In the genomic region with DNA sequence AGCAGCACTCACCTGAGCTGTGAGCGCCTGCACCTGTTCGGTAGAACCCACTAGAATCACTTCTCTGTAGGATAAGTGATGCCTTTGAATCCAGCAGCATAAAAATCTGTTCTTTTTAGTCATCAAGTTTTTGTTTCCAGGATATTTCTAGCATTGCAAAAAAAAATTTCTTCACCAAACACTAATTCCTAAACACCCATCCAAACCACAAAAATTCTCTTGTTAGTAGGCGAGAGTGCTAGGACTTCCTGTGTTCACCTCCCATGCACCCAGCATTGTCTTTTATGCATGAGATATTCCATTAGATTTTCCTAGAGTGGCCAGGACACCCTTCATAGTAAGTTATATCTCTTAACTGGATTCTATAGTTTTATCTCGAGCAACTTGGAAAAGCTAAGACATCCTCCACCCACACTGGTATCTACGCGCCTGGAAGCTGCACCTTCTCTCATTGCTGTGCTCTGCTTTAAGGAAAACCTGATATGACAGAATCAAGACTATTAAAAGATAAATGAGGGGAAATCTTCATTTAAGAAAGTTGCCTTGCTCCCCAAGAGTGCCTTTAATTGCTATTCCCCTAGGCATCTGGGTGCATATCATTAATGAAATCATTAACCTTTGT, we compare ENCODE assay signal across 31 cellular contexts. TPM values are rescaled to one million over a fixed set of nuclear protein-coding genes. Genes with fewer than 3 reads are reported as not detected.
A peak's percentile ranks its signal among the peaks of the same experiment; 100 is the strongest.
DNase-seq lines count a peak whose midpoint lies in the region; ATAC-seq, FAIRE-seq and TF ChIP-seq lines count a peak whose summit lies in the region.
"Had no signal": no experiment of that assay in that cellular context is flagged by ENCODE, and none has a peak within 500 bp of the region (broad histone marks: within the 10 kb centered on the region; RNA-seq: fewer than 3 reads in every experiment).

No MANE protein-coding gene starts in this region.

- H4K20me1 ChIP-seq in astrocyte (ENCODE audit: insufficient read depth, low read length), result no peaks in the 10 kb centered on the region

- intact Hi-C loops in heart right ventricle (cut with DNase I), result no loop called here

- FAIRE-seq in astrocyte (lab: Jason Lieb, UNC), result peak; percentile 17
- FAIRE-seq: A549, bronchial epithelial cell, colon, GM18507, small intestine had no signal

- 91% methylated on average over 6 of the region's 6 CpGs for WGBS in heart right ventricle, 2 donors

- no peak overlapping the region for H3K27ac ChIP-seq in astrocyte (ENCODE audit: low read depth, low read length)
- H3K27ac ChIP-seq in heart right ventricle, result no peak overlapping the region
- no peak overlapping the region for H3K27ac ChIP-seq in RWPE1
- H3K27ac ChIP-seq: A549, adrenal gland, gastroesophageal sphincter had no signal

- DNase-seq in ACHN (peak; percentile 24), GM03348 (ENCODE audit: low spot score) (peak; percentile 71), astrocyte (ENCODE audit: low read depth) (peak; percentile 78), kidney glomerular epithelial cell (lab: John Stamatoyannopoulos, UW) (peak; percentile 21), HAP-1 (ENCODE audit: low spot score in 2 of 2) (no peak), heart right ventricle (no peak), RWPE1 (ENCODE audit: low spot score) (no peak)
- DNase-seq: activated CD4-positive, CD25-positive, alpha-beta regulatory T cell; activated naive CD4-positive, alpha-beta T cell; activated T-cell treated with anti-CD3 and anti-CD28 coated beads, Interleukin-2, amount 50 U/mL, for 72 hours; adrenal gland; C1 segment of cervical spinal cord; COR-L47; effector memory CD4-positive, alpha-beta T cell; left ventricle myocardium superior; midbrain; NCI-H1048; NCI-H1694 treated with DMSO at 0.1 percent for 48 hours; NCI-H524 treated with DMSO at 0.1 percent for 48 hours; PC-3; SHP77 treated with DMSO at 0.1 percent for 48 hours; small intestine; stimulated activated CD8-positive, alpha-beta memory T cell treated with anti-CD3 and anti-CD28 coated beads, Interleukin-4, amount 100 ng/mL, for 48 hours; stimulated activated naive CD8-positive, alpha-beta T cell treated with anti-CD3 and anti-CD28 coated beads, Interleukin-15, amount 100 ng/mL, for 72 hours had no signal

- peaks cover 26% of the 10 kb centered on the region for H3K4me1 Mint-ChIP-seq in astrocyte (ENCODE audit: low read depth, unreplicated experiment)

- H3K4me3 Mint-ChIP-seq in astrocyte (ENCODE audit: unreplicated experiment), result no peak overlapping the region
- H3K4me3 Mint-ChIP-seq: activated T-cell treated with anti-CD3 and anti-CD28 coated beads, Interleukin-2, amount 50 U/mL, for 72 hours; natural killer cell treated with Interleukin-12 subunit alpha and Interleukin-12 subunit beta and Interleukin-15 and Interleukin-18, amount 100 ng/mL, for 72 hours; stimulated activated naive CD8-positive, alpha-beta T cell treated with anti-CD3 and anti-CD28 coated beads, Interleukin-15, amount 100 ng/mL, for 72 hours had no signal

- H3K9me3 ChIP-seq in astrocyte (ENCODE audit: insufficient read depth, low read depth, low read length) (no peaks in the 10 kb centered on the region), HAP-1 (no peaks in the 10 kb centered on the region), heart right ventricle (no peaks in the 10 kb centered on the region)
- H3K9me3 ChIP-seq: A549, adrenal gland, gastroesophageal sphincter had no signal

- POLR2A ChIA-PET in RWPE1 (lab: Yijun Ruan, JAX; ENCODE audit: low non-redundant PET), result no interaction called here

- no peaks in the 10 kb centered on the region for H3K9me3 Mint-ChIP-seq in astrocyte (ENCODE audit: unreplicated experiment)
- H3K9me3 Mint-ChIP-seq: activated T-cell treated with anti-CD3 and anti-CD28 coated beads, Interleukin-2, amount 50 U/mL, for 72 hours; natural killer cell treated with Interleukin-12 subunit alpha and Interleukin-12 subunit beta and Interleukin-15 and Interleukin-18, amount 100 ng/mL, for 72 hours; stimulated activated naive CD8-positive, alpha-beta T cell treated with anti-CD3 and anti-CD28 coated beads, Interleukin-15, amount 100 ng/mL, for 72 hours had no signal

- H3K27me3 ChIP-seq in astrocyte (ENCODE audit: insufficient read depth, low read length) (no peaks in the 10 kb centered on the region), HAP-1 (ENCODE audit: low read depth) (peaks cover 17% of the 10 kb centered on the region), heart right ventricle (peaks cover 0 to 13% (median 3%) of the 10 kb centered on the region in 7 donors)
- H3K27me3 ChIP-seq: gastroesophageal sphincter had no signal

- no peak for TF ChIP-seq CTCF in astrocyte (IDR thresholded peaks at IDR 0.05; ENCODE audit: insufficient read depth, low read depth, low read length)
- no peak for TF ChIP-seq CTCF in heart right ventricle (IDR thresholded peaks at IDR 0.05)
- TF ChIP-seq CTCF in RWPE1 (conservative IDR thresholded peaks at IDR 0.05; ENCODE audit: low read depth), result no peak

- H2AFZ ChIP-seq in astrocyte (ENCODE audit: low read depth, low read length), result no peak overlapping the region

- peaks cover 41% of the 10 kb centered on the region for H3K4me1 ChIP-seq in astrocyte (ENCODE audit: insufficient read depth, low read length)
- H3K4me1 ChIP-seq in HAP-1, result no peaks in the 10 kb centered on the region
- peaks cover 0 to 13% (median 0%) of the 10 kb centered on the region in 9 donors for H3K4me1 ChIP-seq in heart right ventricle
- H3K4me1 ChIP-seq: adrenal gland had no signal

- H3K36me3 ChIP-seq in astrocyte (ENCODE audit: insufficient read depth, low read length), result peaks cover 5% of the 10 kb centered on the region
- no peaks in the 10 kb centered on the region for H3K36me3 ChIP-seq in HAP-1 (replicated peaks)
- H3K36me3 ChIP-seq in heart right ventricle, result peaks cover 0 to 13% (median 0%) of the 10 kb centered on the region in 9 donors
- H3K36me3 ChIP-seq: adrenal gland, gastroesophageal sphincter had no signal

- CTCF ChIA-PET in RWPE1 (lab: Yijun Ruan, JAX), result interaction anchor here (0.5 kb wide), 1 partner anchor 756 kb away, joined by 4 read pairs; no protein-coding TSS in a partner anchor

- ATAC-seq in heart right ventricle (no peak), HG02642 (IDR thresholded peaks at IDR 0.05; ENCODE audit: poor library complexity, unreplicated experiment) (no peak)
- ATAC-seq: A549; activated T-cell treated with anti-CD3 and anti-CD28 coated beads, Interleukin-2, amount 50 U/mL, for 72 hours; gastroesophageal sphincter; left ventricle myocardium superior; natural killer cell treated with Interleukin-12 subunit alpha and Interleukin-12 subunit beta and Interleukin-15 and Interleukin-18, amount 100 ng/mL, for 72 hours; PC-3; stimulated activated naive CD8-positive, alpha-beta T cell treated with anti-CD3 and anti-CD28 coated beads, Interleukin-15, amount 100 ng/mL, for 72 hours had no signal

- in situ Hi-C loops in ACHN (cut with HindIII; ENCODE audit: low pct_ligation_motif_present, low pct_unique_long_range_greater_than_20kb, low sequenced_read_pairs) (no loop called here), HAP-1 (cut with MboI; ENCODE audit: low sequenced_read_pairs) (no loop called here)

- H3K36me3 Mint-ChIP-seq in astrocyte (ENCODE audit: low read depth, unreplicated experiment), result no peaks in the 10 kb centered on the region
- H3K36me3 Mint-ChIP-seq: natural killer cell treated with Interleukin-12 subunit alpha and Interleukin-12 subunit beta and Interleukin-15 and Interleukin-18, amount 100 ng/mL, for 72 hours had no signal

- H3K4me3 ChIP-seq in astrocyte (ENCODE audit: insufficient read depth, low read depth, low read length) (no peak overlapping the region), HAP-1 (no peak overlapping the region), heart right ventricle (no peak overlapping the region)
- H3K4me3 ChIP-seq: A549, adrenal gland, gastroesophageal sphincter had no signal

- no peak overlapping the region for H3K9ac ChIP-seq in astrocyte (ENCODE audit: low read length)

- peaks cover 3% of the 10 kb centered on the region for H3K27me3 Mint-ChIP-seq in astrocyte (ENCODE audit: low read depth, unreplicated experiment)

- peak overlapping the region; percentile 4 for H3K27ac Mint-ChIP-seq in astrocyte (ENCODE audit: unreplicated experiment)
- H3K27ac Mint-ChIP-seq: activated T-cell treated with anti-CD3 and anti-CD28 coated beads, Interleukin-2, amount 50 U/mL, for 72 hours; natural killer cell treated with Interleukin-12 subunit alpha and Interleukin-12 subunit beta and Interleukin-15 and Interleukin-18, amount 100 ng/mL, for 72 hours; stimulated activated naive CD8-positive, alpha-beta T cell treated with anti-CD3 and anti-CD28 coated beads, Interleukin-15, amount 100 ng/mL, for 72 hours had no signal

- H3K79me2 ChIP-seq in astrocyte (ENCODE audit: insufficient read depth, low read length), result no peaks in the 10 kb centered on the region

- H3K4me2 ChIP-seq in astrocyte (ENCODE audit: low read length), result peak overlapping the region; percentile 2
- H3K4me2 ChIP-seq: A549 had no signal

RNA-seq across cellular contexts. Expression of gene SERTAD4, which starts 12.3 kb away (rescaled TPM):
- total RNA-seq in astrocyte, result 2.9 and 4.6 TPM in 2 replicates
- total RNA-seq in heart right ventricle, result 1 to 10 TPM; 1.5 to 5.4 (median 2.8) TPM
- 1 to 10 TPM; 2.1 to 2.3 TPM for polyA plus RNA-seq in heart right ventricle
- total RNA-seq: activated T-cell treated with anti-CD3 and anti-CD28 coated beads, Interleukin-2, amount 50 U/mL, for 72 hours; natural killer cell treated with Interleukin-12 subunit alpha and Interleukin-12 subunit beta and Interleukin-15 and Interleukin-18, amount 100 ng/mL, for 72 hours had no signal

Comparison
In these comparisons a context has a peak if more than half of its experiments do, and no peak if none do; other contexts are left out.
1. DNase-seq: peak in ACHN (single experiment), GM03348 (single experiment), astrocyte (single experiment) and kidney glomerular epithelial cell (single experiment); none in HAP-1 (0 of 2), heart right ventricle (0 of 2) and RWPE1 (single experiment).